1 cellular context compared by ENCODE assay signal in the genomic region with DNA sequence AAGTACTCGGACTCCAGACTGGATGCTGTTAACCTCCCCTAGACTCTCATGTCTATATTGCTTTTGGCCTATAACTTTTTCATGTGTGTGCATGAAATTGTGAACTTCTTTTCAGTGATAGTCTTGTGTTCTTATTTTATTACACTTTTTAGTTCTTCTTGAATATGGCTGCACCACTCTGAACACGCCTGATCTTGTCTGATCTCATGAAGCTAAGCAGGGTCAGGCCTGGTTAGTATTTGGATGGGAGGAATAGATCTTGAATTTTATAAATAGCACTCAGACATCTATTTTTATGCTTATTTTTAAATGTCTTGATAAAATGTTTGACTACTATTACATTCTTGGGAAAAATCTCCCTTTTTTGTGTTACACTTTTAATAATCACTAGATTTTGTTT.
TF ChIP-seq lines count a peak whose summit lies in the region.

No MANE protein-coding gene starts in this region.

TF ChIP-seq in endothelial cell of umbilical vein, 7 proteins besides CTCF, POLR2A, EP300 and RAD21:
- TF ChIP-seq POLR2AphosphoS5 (IDR thresholded peaks at IDR 0.05; ENCODE audit: insufficient read depth, low read depth, low read length), result no peak
- no peak for TF ChIP-seq GATA2 (IDR thresholded peaks at IDR 0.05; ENCODE audit: insufficient read depth, insufficient read length, low read depth, low read length)
- TF ChIP-seq, protein P1, sequence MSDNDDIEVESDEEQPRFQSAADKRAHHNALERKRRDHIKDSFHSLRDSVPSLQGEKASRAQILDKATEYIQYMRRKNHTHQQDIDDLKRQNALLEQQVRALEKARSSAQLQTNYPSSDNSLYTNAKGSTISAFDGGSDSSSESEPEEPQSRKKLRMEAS (IDR thresholded peaks at IDR 0.05; ENCODE audit: insufficient read depth, insufficient read length), result no peak
- TF ChIP-seq JUN (IDR thresholded peaks at IDR 0.05; ENCODE audit: borderline replicate concordance, insufficient read depth, insufficient read length, low read depth), result no peak
- TF ChIP-seq FOS (IDR thresholded peaks at IDR 0.05; ENCODE audit: borderline replicate concordance, insufficient read depth, low read length), result no peak
- TF ChIP-seq EZH2 (IDR thresholded peaks at IDR 0.05; ENCODE audit: borderline replicate concordance, low read depth, low read length, severe bottlenecking), result no peak
- TF ChIP-seq MYC (IDR thresholded peaks at IDR 0.05; ENCODE audit: low read depth, low read length), result no peak
TF ChIP-seq in endothelial cell of umbilical vein: peak in this region for 0.
